Comparison of ENCODE assay signal across 10 cellular contexts in genomic region chr13:67223742-67224141, GRCh38. TPM values are rescaled to one million over a fixed set of nuclear protein-coding genes. Genes with fewer than 3 reads are reported as not detected.
DNase-seq lines count a peak whose midpoint lies in the region; ATAC-seq, FAIRE-seq and TF ChIP-seq lines count a peak whose summit lies in the region.
"Had no signal": no experiment of that assay in that cellular context is flagged by ENCODE, and none has a peak within 500 bp of the region (broad histone marks: within the 10 kb centered on the region; RNA-seq: fewer than 3 reads in every experiment).

No MANE protein-coding gene starts in this region.

- no peak overlapping the region for H3K18ac ChIP-seq in mesendoderm (ENCODE audit: low read length)

- no peak for TF ChIP-seq EP300 in gastroesophageal sphincter (IDR thresholded peaks at IDR 0.05)
- TF ChIP-seq EP300 in sigmoid colon (IDR thresholded peaks at IDR 0.05): no peak

- H4K8ac ChIP-seq in mesendoderm (ENCODE audit: low read depth, low read length): no peak overlapping the region

- H3K79me2 ChIP-seq in DOHH2 (ENCODE audit: control insufficient read depth, low read length): peaks cover 29% of the 10 kb centered on the region
- H3K79me2 ChIP-seq in mesendoderm (ENCODE audit: control insufficient read depth, insufficient read depth, low read length): no peaks in the 10 kb centered on the region

- H3K9ac ChIP-seq in mesendoderm (ENCODE audit: low read length): no peak overlapping the region

- no peaks in the 10 kb centered on the region for H3K9me2 ChIP-seq in DOHH2 (replicated peaks; ENCODE audit: control insufficient read depth, low read length)

- no peaks in the 10 kb centered on the region for H3K79me1 ChIP-seq in mesendoderm (ENCODE audit: low read length)

- H2BK120ac ChIP-seq in mesendoderm (ENCODE audit: low read depth, low read length): no peak overlapping the region

- intact Hi-C loops in sigmoid colon (cut with DNase I): loop anchor here (10.0 kb wide), 3 partner anchors 149 to 1299 kb away; no protein-coding TSS in a partner anchor

- ATAC-seq in gastroesophageal sphincter (no peak), GM21528 (IDR thresholded peaks at IDR 0.05; ENCODE audit: low FRiP score, unreplicated experiment) (no peak)

- no peak overlapping the region for H2AK5ac ChIP-seq in mesendoderm (ENCODE audit: low read length)

- no peak for FAIRE-seq in urothelium cell line (lab: Jason Lieb, UNC)

- H3K36me3 ChIP-seq in DOHH2 (ENCODE audit: control insufficient read depth, low read length) (peaks cover 12% of the 10 kb centered on the region), gastroesophageal sphincter (no peaks in the 10 kb centered on the region), sigmoid colon (no peaks in the 10 kb centered on the region), mesendoderm (ENCODE audit: control insufficient read depth, insufficient read depth, low read length) (no peaks in the 10 kb centered on the region)
- H3K36me3 ChIP-seq: esophagus squamous epithelium, uterus had no signal

- H3K4me2 ChIP-seq in DOHH2 (ENCODE audit: low read length): peak overlapping the region; percentile 59
- H3K4me2 ChIP-seq in mesendoderm (ENCODE audit: low read length): no peak overlapping the region

- no peak overlapping the region for H2BK5ac ChIP-seq in mesendoderm (ENCODE audit: low read length)

- H3K23ac ChIP-seq in mesendoderm (ENCODE audit: low read length): no peak overlapping the region

- no peaks in the 10 kb centered on the region for H3K27me3 ChIP-seq in DOHH2 (ENCODE audit: control insufficient read depth, low read length)
- no peaks in the 10 kb centered on the region for H3K27me3 ChIP-seq in gastroesophageal sphincter
- H3K27me3 ChIP-seq in sigmoid colon: no peaks in the 10 kb centered on the region
- H3K27me3 ChIP-seq in mesendoderm (ENCODE audit: insufficient read depth, low read length, poor library complexity): peaks cover 3% of the 10 kb centered on the region
- H3K27me3 ChIP-seq: uterus had no signal

- H3K4ac ChIP-seq in mesendoderm (ENCODE audit: low read depth, low read length): no peak overlapping the region

- no peak for TF ChIP-seq POLR2A in gastroesophageal sphincter (IDR thresholded peaks at IDR 0.05)
- no peak for TF ChIP-seq POLR2A in sigmoid colon (IDR thresholded peaks at IDR 0.05)

- no peak overlapping the region for H3K56ac ChIP-seq in mesendoderm (ENCODE audit: low read length)

- H3F3A ChIP-seq in DOHH2 (ENCODE audit: control insufficient read depth, insufficient read depth): no peaks in the 10 kb centered on the region

- H3K9me3 ChIP-seq in DOHH2 (ENCODE audit: control insufficient read depth, insufficient read depth, low read length): no peaks in the 10 kb centered on the region; the same call in 1 of the 2 replicates
- H3K9me3 ChIP-seq in gastroesophageal sphincter: no peaks in the 10 kb centered on the region
- H3K9me3 ChIP-seq in sigmoid colon: no peaks in the 10 kb centered on the region
- H3K9me3 ChIP-seq: esophagus squamous epithelium, uterus had no signal

- no peaks in the 10 kb centered on the region for H4K20me1 ChIP-seq in DOHH2 (ENCODE audit: control insufficient read depth, insufficient read depth, low read depth, low read length)

- H3K4me3 ChIP-seq in DOHH2 (ENCODE audit: low read length): peak overlapping the region; percentile 52
- H3K4me3 ChIP-seq in gastroesophageal sphincter: peak overlapping the region; percentile 42 to 53
- peak overlapping the region; percentile 13 to 28 (median 19) for H3K4me3 ChIP-seq in sigmoid colon
- H3K4me3 ChIP-seq in mesendoderm (ENCODE audit: low read length): no peak overlapping the region
- H3K4me3 ChIP-seq: uterus had no signal

- no peak overlapping the region for H2BK15ac ChIP-seq in mesendoderm (replicated peaks; ENCODE audit: low read depth)

- 50 to 54% methylated on average over 1 of the region's 1 CpG for WGBS in gastroesophageal sphincter (ENCODE audit: low coverage in 1 of 2), 2 donors
- 3 to 59% methylated on average over 1 of the region's 1 CpG for WGBS in sigmoid colon, 2 donors
- 100% methylated on average over 1 of the region's 1 CpG for WGBS in mesendoderm (ENCODE audit: extremely low coverage, insufficient coverage, low lambda C conversion rate)

- peaks cover 58% of the 10 kb centered on the region for H3K4me1 ChIP-seq in DOHH2 (ENCODE audit: control insufficient read depth, low read length)
- H3K4me1 ChIP-seq in gastroesophageal sphincter: peaks cover 0 to 73% (median 0%) of the 10 kb centered on the region in 3 donors
- H3K4me1 ChIP-seq in sigmoid colon: peaks cover 0 to 10% (median 5%) of the 10 kb centered on the region in 4 donors
- H3K4me1 ChIP-seq in mesendoderm (ENCODE audit: control insufficient read depth, low read depth, low read length): no peaks in the 10 kb centered on the region
- H3K4me1 ChIP-seq: uterus had no signal

- DNase-seq in SW480 (ENCODE audit: low spot score) (peak; percentile 15), sigmoid colon (no peak), mesendoderm (no peak), SK-N-DZ (ENCODE audit: low spot score) (no peak), urothelium cell line (ENCODE audit: low spot score) (no peak)
- DNase-seq: esophagus squamous epithelium had no signal

- H3K27ac ChIP-seq in DOHH2 (ENCODE audit: low read depth, low read length) (peak overlapping the region; percentile 6; the same call in 1 of the 2 replicates), gastroesophageal sphincter (peak overlapping the region in 2 of 4 donors; percentile 1 to 39), sigmoid colon (peak overlapping the region in 1 of 4 donors; percentile 3), mesendoderm (ENCODE audit: low read depth, low read length) (no peak overlapping the region)
- H3K27ac ChIP-seq: esophagus squamous epithelium, uterus had no signal

- no peak overlapping the region for H4K5ac ChIP-seq in mesendoderm (ENCODE audit: low read length)

- TF ChIP-seq CTCF in DOHH2 (IDR thresholded peaks at IDR 0.05; ENCODE audit: low read depth, low read length, poor library complexity, severe bottlenecking) (no peak), gastroesophageal sphincter (IDR thresholded peaks at IDR 0.05) (no peak), sigmoid colon (IDR thresholded peaks at IDR 0.05) (no peak)

RNA-seq across cellular contexts. Expression of gene PCDH9, which starts 6.4 kb away (rescaled TPM):
- total RNA-seq in gastroesophageal sphincter (100 to 1,000 TPM in 1 of 4 donors, 10 to 100 TPM in 3; 52.9 to 141 (median 56.5) TPM), sigmoid colon (10 to 100 TPM in 3 of 4 donors, 1 to 10 TPM in 1; 6.0 to 15.7 (median 11.4) TPM)
- polyA plus RNA-seq in sigmoid colon: 1 to 10 TPM in 1 of 3 donors, under 1 TPM in 1, not detected in 1; under 0.01 to 1.1 TPM
- 0.39 TPM for polyA plus RNA-seq in mesendoderm (2013, experiment 1 of 2)
- polyA plus RNA-seq in mesendoderm (2013, experiment 2 of 2): 0.39 TPM
- 1.8 and 2.1 TPM in 2 replicates for polyA plus RNA-seq in SK-N-DZ (2014; cell fraction: cytosol; rRNA removed)
- polyA plus RNA-seq in SK-N-DZ (2014; cell fraction: nucleus; rRNA removed): 2.2 and 2.8 TPM in 2 replicates
